3 cellular contexts compared by ENCODE assay signal in genomic region chr2:115825912-115826311, GRCh38.
"Had no signal": no experiment of that assay in that cellular context is flagged by ENCODE, and none has a peak within 500 bp of the region (broad histone marks: within the 10 kb centered on the region; RNA-seq: fewer than 3 reads in every experiment).

No MANE protein-coding gene starts in this region.

- ATAC-seq: GM12878 had no signal

- H3K4me3 ChIP-seq: GM12878 had no signal

- DNase-seq: GDM1, GF-D8 had no signal
